22 cellular contexts compared by ENCODE assay signal in the genomic region with DNA sequence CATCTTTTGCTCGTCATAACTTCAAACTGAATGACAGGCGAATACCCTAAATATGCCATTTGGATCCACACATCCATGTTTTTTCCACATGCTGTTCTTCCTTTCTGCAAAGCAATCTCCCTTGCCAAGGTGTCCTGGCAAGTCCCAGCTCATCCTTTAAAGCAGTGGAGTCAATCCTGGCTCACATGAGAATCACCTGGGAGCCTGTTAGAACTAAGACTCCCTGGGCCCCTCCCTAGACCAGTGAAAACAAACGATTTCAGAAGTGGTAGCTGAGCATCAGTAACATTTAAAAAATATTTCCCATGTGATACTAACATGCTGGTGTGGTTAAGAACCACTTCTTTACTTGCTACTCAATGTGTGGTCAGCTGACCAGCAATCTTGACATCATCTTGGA. TPM values are rescaled to one million over a fixed set of nuclear protein-coding genes. Genes with fewer than 3 reads are reported as not detected.
DNase-seq lines count a peak whose midpoint lies in the region; ATAC-seq, FAIRE-seq and TF ChIP-seq lines count a peak whose summit lies in the region.
"Had no signal": no experiment of that assay in that cellular context is flagged by ENCODE, and none has a peak within 500 bp of the region (broad histone marks: within the 10 kb centered on the region; RNA-seq: fewer than 3 reads in every experiment).

No MANE protein-coding gene starts in this region.

- H3K36me3 ChIP-seq in bronchial epithelial cell (ENCODE audit: control insufficient read depth, insufficient read depth, low read length) (no peaks in the 10 kb centered on the region), parathyroid adenoma (ENCODE audit: control insufficient read depth, insufficient read depth, low read length) (no peaks in the 10 kb centered on the region), heart left ventricle (no peaks in the 10 kb centered on the region)

- FAIRE-seq in bronchial epithelial cell (lab: Jason Lieb, UNC), result no peak
- FAIRE-seq: A549, GM12891, GM18507 had no signal

- DNase-seq in bronchial epithelial cell (ENCODE audit: low read depth), result peak; percentile 53
- peak; percentile 61 for DNase-seq in epithelial cell of esophagus (ENCODE audit: low read depth)
- peak; percentile 32 for DNase-seq in foreskin melanocyte
- DNase-seq in activated effector memory CD4-positive, alpha-beta T cell treated with anti-CD3 and anti-CD28 coated beads, Interleukin-2, amount 50 U/mL, for 16 hours, result no peak
- DNase-seq in heart left ventricle, result no peak
- DNase-seq: 8988T; ACHN; C1 segment of cervical spinal cord; Calu3; CD4-positive, alpha-beta memory T cell; COR-L47; DMS53; DMS79 treated with DMSO at 0.1 percent for 48 hours; GF-D8; H9 had no signal

- H3K27me3 ChIP-seq in bronchial epithelial cell (ENCODE audit: control insufficient read depth, insufficient read depth, low read length) (no peaks in the 10 kb centered on the region), parathyroid adenoma (ENCODE audit: control insufficient read depth, insufficient read depth, low read length) (no peaks in the 10 kb centered on the region), heart left ventricle (no peaks in the 10 kb centered on the region)

- 63 to 82% (median 80%) methylated on average over 3 of the region's 3 CpGs for WGBS in heart left ventricle, 4 donors

- no peak for TF ChIP-seq CTCF in bronchial epithelial cell (IDR thresholded peaks at IDR 0.05; ENCODE audit: insufficient read depth, low read length, severe bottlenecking)
- TF ChIP-seq CTCF in epithelial cell of esophagus (IDR thresholded peaks at IDR 0.05; ENCODE audit: insufficient read depth, low read depth, low read length, missing control alignments), result no peak
- no peak for TF ChIP-seq CTCF in parathyroid adenoma (IDR thresholded peaks at IDR 0.05)
- TF ChIP-seq CTCF in heart left ventricle (IDR thresholded peaks at IDR 0.05), result no peak

- no peak overlapping the region for H3K9ac ChIP-seq in parathyroid adenoma

- no peaks in the 10 kb centered on the region for H3K79me2 ChIP-seq in parathyroid adenoma

- H3K4me3 ChIP-seq in bronchial epithelial cell (ENCODE audit: low read depth, low read length) (no peak overlapping the region), epithelial cell of esophagus (ENCODE audit: low read length) (no peak overlapping the region), parathyroid adenoma (ENCODE audit: low read depth, low read length) (no peak overlapping the region), heart left ventricle (no peak overlapping the region)
- H3K4me3 ChIP-seq: A549, GM23338 had no signal

- ATAC-seq in heart left ventricle (no peak), HG03354 (IDR thresholded peaks at IDR 0.05; ENCODE audit: poor library complexity, severe bottlenecking, unreplicated experiment) (no peak)
- ATAC-seq: A549, GM23338, HCT116 had no signal

- H3K27ac ChIP-seq in parathyroid adenoma, result no peak overlapping the region
- H3K27ac ChIP-seq in heart left ventricle, result no peak overlapping the region
- H3K27ac ChIP-seq: A549 had no signal

- peak overlapping the region; percentile 64 for H2AFZ ChIP-seq in parathyroid adenoma
- H2AFZ ChIP-seq: GM23338 had no signal

- peaks cover 26% of the 10 kb centered on the region for H3K4me1 ChIP-seq in parathyroid adenoma
- H3K4me1 ChIP-seq in heart left ventricle, result no peaks in the 10 kb centered on the region

- no peak overlapping the region for H3K4me2 ChIP-seq in parathyroid adenoma (ENCODE audit: low read length)
- H3K4me2 ChIP-seq: A549, GM23338 had no signal

- H3K9me3 ChIP-seq in parathyroid adenoma (ENCODE audit: control insufficient read depth, low read length) (no peaks in the 10 kb centered on the region), heart left ventricle (no peaks in the 10 kb centered on the region)
- H3K9me3 ChIP-seq: A549 had no signal

- intact Hi-C loops in heart left ventricle (cut with DNase I), result no loop called here

- no peak for TF ChIP-seq POLR2A in heart left ventricle (IDR thresholded peaks at IDR 0.05)

RNA-seq across cellular contexts. Expression of a gene that starts 50.6 kb away (rescaled TPM):
- 1.6 and 2.6 TPM in 2 replicates for total RNA-seq in bronchial epithelial cell
- total RNA-seq in heart left ventricle, result 10 to 100 TPM in 3 of 9 donors, 1 to 10 TPM in 6; 4.6 to 15.1 (median 6.5) TPM
- 1 to 10 TPM in 1 of 2 donors, under 1 TPM in 1; 0.71 to 1.7 TPM for polyA plus RNA-seq in heart left ventricle

Comparison
In these comparisons a context has a peak if more than half of its experiments do, and no peak if none do; other contexts are left out.
1. DNase-seq: peak in bronchial epithelial cell (single experiment), epithelial cell of esophagus (single experiment) and foreskin melanocyte (single experiment); none in activated effector memory CD4-positive, alpha-beta T cell treated with anti-CD3 and anti-CD28 coated beads, Interleukin-2, amount 50 U/mL, for 16 hours (single experiment) and heart left ventricle (0 of 5).